1 cellular context compared by ENCODE assay signal in genomic region chr1:6672558-6672957, GRCh38.
TF ChIP-seq lines count a peak whose summit lies in the region.

No MANE protein-coding gene starts in this region.

TF ChIP-seq in GM23338, 12 proteins besides CTCF, POLR2A, EP300 and RAD21 (continued from another document):
- no peak for TF ChIP-seq JUNB (IDR thresholded peaks at IDR 0.05; ENCODE audit: unreplicated experiment)
- TF ChIP-seq REST (IDR thresholded peaks at IDR 0.05; ENCODE audit: unreplicated experiment) = no peak
- TF ChIP-seq STAT1 (IDR thresholded peaks at IDR 0.05; ENCODE audit: unreplicated experiment) = no peak
- TF ChIP-seq EZH2phosphoT487 (IDR thresholded peaks at IDR 0.05; ENCODE audit: unreplicated experiment) = no peak
- TF ChIP-seq ZNF462 (CRISPR knock-in tag; IDR thresholded peaks at IDR 0.05) = no peak
- no peak for TF ChIP-seq ETS1 (IDR thresholded peaks at IDR 0.05)
